16 cellular contexts compared by ENCODE assay signal in genomic region chr10:1413823-1414222, GRCh38.
A peak's percentile ranks its signal among the peaks of the same experiment; 100 is the strongest.
DNase-seq lines count a peak whose midpoint lies in the region; ATAC-seq and TF ChIP-seq lines count a peak whose summit lies in the region.
"Had no signal": no experiment of that assay in that cellular context is flagged by ENCODE, and none has a peak within 500 bp of the region (broad histone marks: within the 10 kb centered on the region; RNA-seq: fewer than 3 reads in every experiment).

No MANE protein-coding gene starts in this region.

- no peak for TF ChIP-seq CTCF in DOHH2 (IDR thresholded peaks at IDR 0.05; ENCODE audit: low read depth, low read length, poor library complexity, severe bottlenecking)
- TF ChIP-seq CTCF in stomach (IDR thresholded peaks at IDR 0.05), result no peak

- H3K4me2 ChIP-seq in BLaER1, result peak overlapping the region; percentile 78
- 0 out of 2 replicates have a peak overlapping the region, but pooled peaks have one; percentile 72 for H3K4me2 ChIP-seq in DOHH2 (ENCODE audit: low read length)

- no peaks in the 10 kb centered on the region; the same call in 1 of the 2 replicates for H4K20me1 ChIP-seq in BLaER1
- no peaks in the 10 kb centered on the region for H4K20me1 ChIP-seq in DOHH2 (ENCODE audit: control insufficient read depth, insufficient read depth, low read depth, low read length)

- H3K4me3 ChIP-seq in BLaER1 (no peak overlapping the region), DOHH2 (ENCODE audit: low read length) (no peak overlapping the region), stomach (no peak overlapping the region)
- H3K4me3 ChIP-seq: GM23248 had no signal

- no peaks in the 10 kb centered on the region for H3K79me2 ChIP-seq in DOHH2 (ENCODE audit: control insufficient read depth, low read length)

- peaks cover 12% of the 10 kb centered on the region for H3F3A ChIP-seq in DOHH2 (ENCODE audit: control insufficient read depth, insufficient read depth)

- H3K9me2 ChIP-seq in DOHH2 (replicated peaks; ENCODE audit: control insufficient read depth, low read length), result no peaks in the 10 kb centered on the region

- H3K27ac ChIP-seq in BLaER1, result no peak overlapping the region; the same call in 1 of the 2 replicates
- no peak overlapping the region for H3K27ac ChIP-seq in DOHH2 (ENCODE audit: low read depth, low read length)
- no peak overlapping the region for H3K27ac ChIP-seq in stomach
- H3K27ac ChIP-seq: GM23248 had no signal

- WGBS in stomach, 5 donors, result 86 to 96% (median 91%) methylated on average over 7 of the region's 7 CpGs

- ATAC-seq in HG02885 (IDR thresholded peaks at IDR 0.05; ENCODE audit: poor library complexity, unreplicated experiment) (no peak), HG02623 (IDR thresholded peaks at IDR 0.05; ENCODE audit: unreplicated experiment) (no peak)
- ATAC-seq: CD8-positive, alpha-beta T cell had no signal

- no peak for TF ChIP-seq POLR2A in stomach (IDR thresholded peaks at IDR 0.05)

- DNase-seq in ecto neural progenitor cell (ENCODE audit: low spot score), result peak; percentile 7
- peak; percentile 3 for DNase-seq in stomach
- no peak for DNase-seq in NCI-H1092 treated with DMSO at 0.1 percent for 48 hours (lab: John Stamatoyannopoulos, UW)
- DNase-seq: ACHN, Calu3, DMS 273 treated with DMSO at 0.1 percent for 48 hours, DMS53, DND-41, GM23248, HCEC 1CT, KG1 had no signal

- no peak overlapping the region for H3K9ac ChIP-seq in BLaER1
- H3K9ac ChIP-seq: GM23248 had no signal

- H3K27me3 ChIP-seq in BLaER1 (no peaks in the 10 kb centered on the region), DOHH2 (ENCODE audit: control insufficient read depth, low read length) (no peaks in the 10 kb centered on the region), stomach (peaks cover 0 to 41% (median 0%) of the 10 kb centered on the region in 3 donors)

- H3K9me3 ChIP-seq in BLaER1, result peaks cover 29% of the 10 kb centered on the region; the same call in 1 of the 2 replicates
- H3K9me3 ChIP-seq in DOHH2 (ENCODE audit: control insufficient read depth, insufficient read depth, low read length), result peaks cover 10% of the 10 kb centered on the region; the same call in 1 of the 2 replicates
- H3K9me3 ChIP-seq in stomach, result no peaks in the 10 kb centered on the region

- H3K36me3 ChIP-seq in BLaER1 (no peaks in the 10 kb centered on the region), DOHH2 (ENCODE audit: control insufficient read depth, low read length) (no peaks in the 10 kb centered on the region), stomach (no peaks in the 10 kb centered on the region)

- TF ChIP-seq EP300 in stomach (IDR thresholded peaks at IDR 0.05), result no peak

- intact Hi-C loops in stomach (cut with DNase I; ENCODE audit: low total_unique reads), result no loop called here

- H3K4me1 ChIP-seq in BLaER1 (peaks cover 84% of the 10 kb centered on the region), DOHH2 (ENCODE audit: control insufficient read depth, low read length) (peaks cover 69% of the 10 kb centered on the region), stomach (no peaks in the 10 kb centered on the region)
